In genomic region chr6:138403324-138403800, GRCh38 we compare ENCODE assay signal across 9 cellular contexts. TPM values are rescaled to one million over a fixed set of nuclear protein-coding genes. Genes with fewer than 3 reads are reported as not detected.
DNase-seq lines count a peak whose midpoint lies in the region; ATAC-seq and TF ChIP-seq lines count a peak whose summit lies in the region.
"Had no signal": no experiment of that assay in that cellular context is flagged by ENCODE, and none has a peak within 500 bp of the region (broad histone marks: within the 10 kb centered on the region; RNA-seq: fewer than 3 reads in every experiment).

No MANE protein-coding gene starts in this region.

- DNase-seq in ACHN = peak; percentile 16
- DNase-seq in cardiac fibroblast (ENCODE audit: low read depth in 2 of 2) = peak in 1 of 2 donors; percentile 23
- peak in 1 of 2 donors; percentile 65 for DNase-seq in left colon
- peak; percentile 13 for DNase-seq in stimulated activated CD4-positive, alpha-beta T cell treated with anti-CD3 and anti-CD28 coated beads, Interleukin-4, amount 100 ng/mL, for 24 hours
- no peak for DNase-seq in pons (ENCODE audit: low spot score)

- peak overlapping the region; percentile 59 to 78 for H3K4me3 ChIP-seq in cardiac fibroblast (replicated peaks in 1 of 2; ENCODE audit: low read depth in 2 of 2, low read length in 2 of 2)

- in situ Hi-C loops in ACHN (cut with HindIII; ENCODE audit: low pct_ligation_motif_present, low pct_unique_long_range_greater_than_20kb, low sequenced_read_pairs) = no loop called here

- intact Hi-C loops in left colon (cut with DNase I, micrococcal nuclease) = loop anchor here in 1 of 2 donors (10.0 kb wide), 1 partner anchor 399 kb away; no protein-coding TSS in a partner anchor

- ATAC-seq in GM18498 (IDR thresholded peaks at IDR 0.05; ENCODE audit: unreplicated experiment) (peak; percentile 25), HG03280 (IDR thresholded peaks at IDR 0.05; ENCODE audit: unreplicated experiment) (peak; percentile 25), SK-N-SH treated with all-trans-retinoic acid at 6 μM for 48 hours (peak; percentile 46), left colon (peak; percentile 26)

- no peak for TF ChIP-seq CTCF in cardiac fibroblast (IDR thresholded peaks at IDR 0.05; ENCODE audit: low read depth, low read length)

TF ChIP-seq in SK-N-SH treated with all-trans-retinoic acid at 6 μM for 48 hours, 23 proteins besides CTCF, POLR2A, EP300 and RAD21:
- no peak for TF ChIP-seq OSR1 (CRISPR knock-in tag; IDR thresholded peaks at IDR 0.05)
- no peak for TF ChIP-seq ZFP3 (CRISPR knock-in tag; IDR thresholded peaks at IDR 0.05)
- TF ChIP-seq ZFP30 (CRISPR knock-in tag; IDR thresholded peaks at IDR 0.05) = no peak
- TF ChIP-seq SNAI2 (CRISPR knock-in tag; IDR thresholded peaks at IDR 0.05) = no peak

RNA-seq across cellular contexts. Expression of gene HEBP2, which starts 0.7 kb away (rescaled TPM):
- 10 to 100 TPM; 90.0 to 95.3 TPM for total RNA-seq in left colon

RNA-seq across cellular contexts. Expression of gene SMIM28, which starts 25.7 kb away (rescaled TPM):
- under 1 TPM in 1 of 2 donors, not detected in 1; 0.42 TPM for total RNA-seq in left colon
- total RNA-seq: HT1080 had no signal
